In the genomic region with DNA sequence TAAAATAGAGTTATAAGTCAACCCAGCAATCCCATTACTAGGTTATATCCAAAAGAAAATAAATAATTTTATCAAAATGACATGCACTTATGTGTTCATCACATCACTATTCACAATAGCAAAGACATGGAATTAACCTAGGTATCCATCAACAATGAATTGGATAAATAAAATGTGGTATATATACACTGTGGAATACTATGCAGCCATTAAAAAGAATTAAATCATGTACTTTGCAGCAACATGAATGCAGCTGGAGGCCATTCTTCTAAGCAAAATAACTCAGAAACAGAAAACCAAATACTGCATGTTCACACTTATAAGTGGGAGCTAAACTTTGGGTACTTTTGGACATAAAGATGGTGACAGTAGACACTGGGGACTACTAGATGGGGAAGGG, we compare ENCODE assay signal across 29 cellular contexts.
DNase-seq lines count a peak whose midpoint lies in the region; ATAC-seq, FAIRE-seq and TF ChIP-seq lines count a peak whose summit lies in the region.
"Had no signal": no experiment of that assay in that cellular context is flagged by ENCODE, and none has a peak within 500 bp of the region (broad histone marks: within the 10 kb centered on the region; RNA-seq: fewer than 3 reads in every experiment).

No MANE protein-coding gene starts in this region.

- peaks cover 0 to 14% of the 10 kb centered on the region in 2 experiments; a peak in 2 of 5 replicates for H3K4me1 ChIP-seq in K562 (replicated peaks in 1 of 2; ENCODE audit: control insufficient read depth in 2 of 2, insufficient read depth in 2 of 2, low read length in 2 of 2)
- H3K4me1 ChIP-seq: A549; BE2C; BLaER1; BLaER1 treated with 17β-estradiol and CSF1 and Interleukin-3, amounts not matched to agents 10 nM and 100 nM; Caco-2 had no signal

- no peak for TF ChIP-seq RAD21 in K562 (CRISPR knock-in tag; conservative IDR thresholded peaks at IDR 0.05 in 1 of 2, IDR thresholded peaks at IDR 0.05 in 1 of 2)

- no peak overlapping the region for H3K4me3 Mint-ChIP-seq in T-cell
- H3K4me3 Mint-ChIP-seq: B cell; CD14-positive monocyte; CD4-positive, alpha-beta memory T cell; CD4-positive, alpha-beta T cell; CD4-positive, CD25-positive, alpha-beta regulatory T cell; CD8-positive, alpha-beta memory T cell; CD8-positive, alpha-beta T cell had no signal

- no peaks in the 10 kb centered on the region for H3K27me3 ChIP-seq in K562 (ENCODE audit: control insufficient read depth in 2 of 2, insufficient read depth in 2 of 2, low read length in 2 of 2)
- H3K27me3 ChIP-seq: BE2C; BLaER1; BLaER1 treated with 17β-estradiol and CSF1 and Interleukin-3, amounts not matched to agents 10 nM and 100 nM had no signal

- no peak for TF ChIP-seq POLR2A in K562 (conservative IDR thresholded peaks at IDR 0.05)

- no peaks in the 10 kb centered on the region for H3K4me1 Mint-ChIP-seq in T-cell
- H3K4me1 Mint-ChIP-seq: B cell; CD14-positive monocyte; CD4-positive, alpha-beta memory T cell; CD4-positive, CD25-positive, alpha-beta regulatory T cell; CD8-positive, alpha-beta memory T cell had no signal

- H3K4me2 ChIP-seq in K562 (ENCODE audit: insufficient read depth, low read length): no peak overlapping the region
- H3K4me2 ChIP-seq: A549; BLaER1; BLaER1 treated with 17β-estradiol and CSF1 and Interleukin-3, amounts not matched to agents 10 nM and 100 nM had no signal

- no peaks in the 10 kb centered on the region for H3K36me3 Mint-ChIP-seq in T-cell
- H3K36me3 Mint-ChIP-seq: CD14-positive monocyte; CD4-positive, alpha-beta memory T cell; CD4-positive, CD25-positive, alpha-beta regulatory T cell; CD8-positive, alpha-beta memory T cell; CD8-positive, alpha-beta T cell had no signal

- no peak for TF ChIP-seq CTCF in K562 (IDR thresholded peaks at IDR 0.05 in 2 of 3, conservative IDR thresholded peaks at IDR 0.05 in 1 of 3; ENCODE audit: insufficient read depth in 2 of 3, low read depth in 1 of 3, low read length in 3 of 3)

- ATAC-seq in K562: no peak
- ATAC-seq in T-cell (replicated peaks in 1 of 4): no peak
- ATAC-seq: A549; CD8-positive, alpha-beta T cell had no signal

- no peaks in the 10 kb centered on the region for H3K27me3 Mint-ChIP-seq in T-cell
- H3K27me3 Mint-ChIP-seq: B cell; CD4-positive, alpha-beta memory T cell; CD4-positive, alpha-beta T cell; CD4-positive, CD25-positive, alpha-beta regulatory T cell had no signal

- H3K79me2 ChIP-seq in K562 (ENCODE audit: control insufficient read depth, insufficient read depth, low read length): no peaks in the 10 kb centered on the region

- no peak overlapping the region for H3K9ac ChIP-seq in K562 (ENCODE audit: insufficient read depth in 1 of 2, low read depth in 2 of 2, low read length in 2 of 2)
- H3K9ac ChIP-seq: BLaER1; BLaER1 treated with 17β-estradiol and CSF1 and Interleukin-3, amounts not matched to agents 10 nM and 100 nM had no signal

- CTCF ChIA-PET in K562 (lab: Yijun Ruan, JAX; ENCODE audit: low intra/inter-chr PET ratio) (no interaction called here), T-cell (lab: Charles Lee) (no interaction called here)

- in situ Hi-C loops in K562 (cut with MboI): no loop called here

- H2AFZ ChIP-seq in K562 (ENCODE audit: low read depth, low read length): no peak overlapping the region

- H3K4me3 ChIP-seq in K562: no peak overlapping the region
- H3K4me3 ChIP-seq: A549; BLaER1; BLaER1 treated with 17β-estradiol and CSF1 and Interleukin-3, amounts not matched to agents 10 nM and 100 nM had no signal

- no peaks in the 10 kb centered on the region for H3K9me1 ChIP-seq in K562 (ENCODE audit: control insufficient read depth, insufficient read depth, low read length)

- H3K9me3 Mint-ChIP-seq in T-cell: peaks cover 3 to 9% (median 4%) of the 10 kb centered on the region in 3 donors
- H3K9me3 Mint-ChIP-seq: CD14-positive monocyte had no signal

- no peaks in the 10 kb centered on the region for H3K9me3 ChIP-seq in K562 (replicated peaks; ENCODE audit: control insufficient read depth, insufficient read depth, low read depth, low read length)
- H3K9me3 ChIP-seq: A549; BE2C; BLaER1; BLaER1 treated with 17β-estradiol and CSF1 and Interleukin-3, amounts not matched to agents 10 nM and 100 nM; Caco-2 had no signal

- no TSS peak for BruUV-seq in K562 (replicated peaks; lab: Mats Ljungman, UMichigan)

- POLR2A ChIA-PET in K562 (lab: Yijun Ruan, JAX): interaction anchor here (0.6 kb wide), 1 partner anchor 296 kb away, joined by 3 read pairs; no protein-coding TSS in a partner anchor
- POLR2A ChIA-PET in T-cell (lab: Charles Lee): no interaction called here

- no peak for FAIRE-seq in K562 (lab: Jason Lieb, UNC)
- FAIRE-seq: A204.1, A549 had no signal

- intact Hi-C loops in K562 (cut with micrococcal nuclease): no loop called here

- no peaks in the 10 kb centered on the region for H3K36me3 ChIP-seq in K562 (ENCODE audit: control insufficient read depth, insufficient read depth, low read length)
- H3K36me3 ChIP-seq: BE2C; BLaER1; BLaER1 treated with 17β-estradiol and CSF1 and Interleukin-3, amounts not matched to agents 10 nM and 100 nM had no signal

- no peak for DNase-seq in K562 (ENCODE audit: extremely low read depth in 1 of 4, low spot score in 3 of 4)
- DNase-seq in T-cell: no peak
- DNase-seq: 8988T; ACHN; AML-193; BE2C; C1 segment of cervical spinal cord; Caco-2; Calu3; CD4-positive, alpha-beta memory T cell; CD4-positive, alpha-beta T cell; CD4-positive, CD25-positive, alpha-beta regulatory T cell; CD8-positive, alpha-beta memory T cell; CD8-positive, alpha-beta T cell; COR-L47; DMS 273 treated with DMSO at 0.1 percent for 48 hours; DMS153; DMS79; DMS79 treated with DMSO at 0.1 percent for 48 hours; DND-41; EL had no signal

- H3K27ac Mint-ChIP-seq in T-cell: no peak overlapping the region
- H3K27ac Mint-ChIP-seq: B cell; CD14-positive monocyte; CD4-positive, alpha-beta memory T cell; CD4-positive, alpha-beta T cell; CD4-positive, CD25-positive, alpha-beta regulatory T cell; CD8-positive, alpha-beta memory T cell; CD8-positive, alpha-beta T cell had no signal

- H3K27ac ChIP-seq in K562 (ENCODE audit: extremely low read depth, low read depth, low read length): no peak overlapping the region
- H3K27ac ChIP-seq: 22Rv1; A549; BLaER1; BLaER1 treated with 17β-estradiol and CSF1 and Interleukin-3, amounts not matched to agents 10 nM and 100 nM; C4-2B had no signal

- no peak for TF ChIP-seq EP300 in K562 (IDR thresholded peaks at IDR 0.05; ENCODE audit: low read length)

- no peaks in the 10 kb centered on the region for H4K20me1 ChIP-seq in K562 (replicated peaks; ENCODE audit: control insufficient read depth, insufficient read depth, low read length)
- H4K20me1 ChIP-seq: BLaER1; BLaER1 treated with 17β-estradiol and CSF1 and Interleukin-3, amounts not matched to agents 10 nM and 100 nM had no signal

TF ChIP-seq in K562, 482 proteins besides CTCF, POLR2A, EP300 and RAD21:
- no peak for TF ChIP-seq HMG20A (CRISPR knock-in tag; conservative IDR thresholded peaks at IDR 0.05)
- TF ChIP-seq, protein P1, sequence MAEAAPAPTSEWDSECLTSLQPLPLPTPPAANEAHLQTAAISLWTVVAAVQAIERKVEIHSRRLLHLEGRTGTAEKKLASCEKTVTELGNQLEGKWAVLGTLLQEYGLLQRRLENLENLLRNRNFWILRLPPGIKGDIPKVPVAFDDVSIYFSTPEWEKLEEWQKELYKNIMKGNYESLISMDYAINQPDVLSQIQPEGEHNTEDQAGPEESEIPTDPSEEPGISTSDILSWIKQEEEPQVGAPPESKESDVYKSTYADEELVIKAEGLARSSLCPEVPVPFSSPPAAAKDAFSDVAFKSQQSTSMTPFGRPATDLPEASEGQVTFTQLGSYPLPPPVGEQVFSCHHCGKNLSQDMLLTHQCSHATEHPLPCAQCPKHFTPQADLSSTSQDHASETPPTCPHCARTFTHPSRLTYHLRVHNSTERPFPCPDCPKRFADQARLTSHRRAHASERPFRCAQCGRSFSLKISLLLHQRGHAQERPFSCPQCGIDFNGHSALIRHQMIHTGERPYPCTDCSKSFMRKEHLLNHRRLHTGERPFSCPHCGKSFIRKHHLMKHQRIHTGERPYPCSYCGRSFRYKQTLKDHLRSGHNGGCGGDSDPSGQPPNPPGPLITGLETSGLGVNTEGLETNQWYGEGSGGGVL (CRISPR knock-in tag; IDR thresholded peaks at IDR 0.05): no peak
- peak; percentile 80 for TF ChIP-seq RBM25 (IDR thresholded peaks at IDR 0.05; ENCODE audit: low read depth, low read length, severe bottlenecking)
- TF ChIP-seq RAD51 (IDR thresholded peaks at IDR 0.05; ENCODE audit: borderline replicate concordance, low read depth): no peak
- TF ChIP-seq GTF2E2 (tag; IDR thresholded peaks at IDR 0.05): 0 out of 2 replicates have a peak, but pooled peaks have one; percentile 24
- TF ChIP-seq, protein P2, sequence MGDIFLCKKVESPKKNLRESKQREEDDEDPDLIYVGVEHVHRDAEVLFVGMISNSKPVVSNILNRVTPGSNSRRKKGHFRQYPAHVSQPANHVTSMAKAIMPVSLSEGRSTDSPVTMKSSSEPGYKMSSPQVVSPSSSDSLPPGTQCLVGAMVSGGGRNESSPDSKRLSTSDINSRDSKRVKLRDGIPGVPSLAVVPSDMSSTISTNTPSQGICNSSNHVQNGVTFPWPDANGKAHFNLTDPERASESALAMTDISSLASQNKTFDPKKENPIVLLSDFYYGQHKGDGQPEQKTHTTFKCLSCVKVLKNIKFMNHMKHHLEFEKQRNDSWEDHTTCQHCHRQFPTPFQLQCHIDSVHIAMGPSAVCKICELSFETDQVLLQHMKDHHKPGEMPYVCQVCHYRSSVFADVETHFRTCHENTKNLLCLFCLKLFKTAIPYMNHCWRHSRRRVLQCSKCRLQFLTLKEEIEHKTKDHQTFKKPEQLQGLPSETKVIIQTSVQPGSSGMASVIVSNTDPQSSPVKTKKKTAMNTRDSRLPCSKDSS (IDR thresholded peaks at IDR 0.05; ENCODE audit: low read depth, partially characterized antibody): no peak
- TF ChIP-seq ZNF146 (CRISPR knock-in tag; IDR thresholded peaks at IDR 0.05; ENCODE audit: unreplicated experiment): peak; percentile 93
- no peak for TF ChIP-seq TAL1 (IDR thresholded peaks at IDR 0.05)
